Comparison of ENCODE assay signal across 26 cellular contexts in genomic region chr20:35341366-35342028, GRCh38. TPM values are rescaled to one million over a fixed set of nuclear protein-coding genes. Genes with fewer than 3 reads are reported as not detected.
DNase-seq lines count a peak whose midpoint lies in the region; ATAC-seq and TF ChIP-seq lines count a peak whose summit lies in the region.
"Had no signal": no experiment of that assay in that cellular context is flagged by ENCODE, and none has a peak within 500 bp of the region (broad histone marks: within the 10 kb centered on the region; RNA-seq: fewer than 3 reads in every experiment).

No MANE protein-coding gene starts in this region.

- WGBS in heart right ventricle, 2 donors, result 64 to 73% methylated on average over 4 of the region's 4 CpGs
- 60 to 65% methylated on average over 4 of the region's 4 CpGs for WGBS in gastroesophageal sphincter (ENCODE audit: low coverage in 1 of 2), 2 donors
- WGBS in thyroid gland, 2 donors, result 68 to 76% methylated on average over 4 of the region's 4 CpGs

- peak overlapping the region in 1 of 9 donors; percentile 44 for H3K27ac Mint-ChIP-seq in naive thymus-derived CD4-positive, alpha-beta T cell
- H3K27ac Mint-ChIP-seq: activated CD4-positive, alpha-beta T cell treated with anti-CD3 and anti-CD28 coated beads, Interleukin-2, amount 10 ng/mL, durations not matched to agents 24 days and 14 days; progenitor cell of endocrine pancreas; T-cell had no signal

- TF ChIP-seq CTCF in cardiac muscle cell (IDR thresholded peaks at IDR 0.05; ENCODE audit: low read depth, low read length) (no peak), heart right ventricle (IDR thresholded peaks at IDR 0.05) (no peak), gastroesophageal sphincter (IDR thresholded peaks at IDR 0.05) (no peak), thyroid gland (IDR thresholded peaks at IDR 0.05) (no peak)

- peaks cover 17% of the 10 kb centered on the region for H3K36me3 ChIP-seq in cardiac muscle cell
- peaks cover 0 to 52% (median 8%) of the 10 kb centered on the region in 9 donors for H3K36me3 ChIP-seq in heart right ventricle
- H3K36me3 ChIP-seq in gastroesophageal sphincter, result peaks cover 0 to 32% of the 10 kb centered on the region in 2 donors
- H3K36me3 ChIP-seq in thyroid gland, result peaks cover 0 to 9% of the 10 kb centered on the region in 2 donors
- peaks cover 0 to 37% (median 7%) of the 10 kb centered on the region in 3 experiments for H3K36me3 ChIP-seq in naive thymus-derived CD4-positive, alpha-beta T cell (ENCODE audit: control insufficient read depth in 2 of 3, insufficient read depth in 3 of 3, low read length in 3 of 3)

- intact Hi-C loops in heart right ventricle (cut with DNase I), result no loop called here
- intact Hi-C loops in thyroid gland (cut with DNase I), result no loop called here
- intact Hi-C loops in naive thymus-derived CD4-positive, alpha-beta T cell (cut with micrococcal nuclease), result loop anchor here in 1 of 2 donors (2.0 kb wide), 1 partner anchor 105 kb away; no protein-coding TSS in a partner anchor

- CTCF ChIA-PET in naive thymus-derived CD4-positive, alpha-beta T cell (lab: Charles Lee), result no interaction called here

- DNase-seq in cardiac muscle cell (ENCODE audit: low read depth in 1 of 2, low spot score in 1 of 2) (peak in 1 of 2 donors; percentile 34), heart right ventricle (no peak), astrocyte of the hippocampus (ENCODE audit: low read depth, low spot score) (peak; percentile 67), thyroid gland (no peak)
- no peak for DNase-seq in naive thymus-derived CD4-positive, alpha-beta T cell
- DNase-seq: activated CD4-positive, alpha-beta T cell treated with anti-CD3 and anti-CD28 coated beads, Interleukin-2, amount 10 ng/mL, durations not matched to agents 24 days and 14 days; activated CD8-positive, alpha-beta memory T cell treated with anti-CD3 and anti-CD28 coated beads, Interleukin-2, amount 50 U/mL, for 48 hours; activated gamma-delta T cell; anterior cingulate cortex; CD4-positive, alpha-beta memory T cell; effector memory CD8-positive, alpha-beta T cell; MV-4-11; NCI-H2081 treated with DMSO at 0.1 percent for 48 hours; NCI-H524 treated with DMSO at 0.1 percent for 48 hours; T-cell had no signal

- POLR2A ChIA-PET in naive thymus-derived CD4-positive, alpha-beta T cell (lab: Charles Lee), result no interaction called here

- H3K27ac ChIP-seq in cardiac muscle cell (peak overlapping the region; percentile 80), heart right ventricle (peak overlapping the region in 1 of 10 donors; percentile 34), gastroesophageal sphincter (peak overlapping the region in 3 of 4 donors; percentile 48 to 69 (median 52)), thyroid gland (peak overlapping the region in 2 of 3 donors; percentile 11 to 14)
- H3K27ac ChIP-seq in naive thymus-derived CD4-positive, alpha-beta T cell (ENCODE audit: low read depth, low read length), result no peak overlapping the region

- no peaks in the 10 kb centered on the region for H3K9me3 ChIP-seq in cardiac muscle cell (ENCODE audit: low read depth)
- H3K9me3 ChIP-seq in heart right ventricle, result peaks cover 0 to 7% (median 0%) of the 10 kb centered on the region in 11 donors
- H3K9me3 ChIP-seq in gastroesophageal sphincter, result no peaks in the 10 kb centered on the region
- H3K9me3 ChIP-seq in thyroid gland, result no peaks in the 10 kb centered on the region
- H3K9me3 ChIP-seq in naive thymus-derived CD4-positive, alpha-beta T cell (ENCODE audit: control insufficient read depth in 2 of 3, low read length in 3 of 3), result no peaks in the 10 kb centered on the region

- no peak for TF ChIP-seq POLR2A in gastroesophageal sphincter (IDR thresholded peaks at IDR 0.05)
- no peak for TF ChIP-seq POLR2A in thyroid gland (IDR thresholded peaks at IDR 0.05)

- ATAC-seq in heart right ventricle (no peak), gastroesophageal sphincter (no peak), GM18867 (IDR thresholded peaks at IDR 0.05; ENCODE audit: unreplicated experiment) (no peak), GM21528 (IDR thresholded peaks at IDR 0.05; ENCODE audit: low FRiP score, unreplicated experiment) (no peak)
- no peak for ATAC-seq in naive thymus-derived CD4-positive, alpha-beta T cell
- ATAC-seq: effector memory CD8-positive, alpha-beta T cell; Right ventricle myocardium inferior; T-cell had no signal

- H3K27me3 ChIP-seq in cardiac muscle cell (no peaks in the 10 kb centered on the region), heart right ventricle (no peaks in the 10 kb centered on the region), gastroesophageal sphincter (no peaks in the 10 kb centered on the region), thyroid gland (no peaks in the 10 kb centered on the region)
- H3K27me3 ChIP-seq in naive thymus-derived CD4-positive, alpha-beta T cell (ENCODE audit: control insufficient read depth in 2 of 2, insufficient read depth in 2 of 2, low read length in 2 of 2), result no peaks in the 10 kb centered on the region

- TF ChIP-seq EP300 in gastroesophageal sphincter (IDR thresholded peaks at IDR 0.05), result no peak

- H3K4me1 Mint-ChIP-seq in naive thymus-derived CD4-positive, alpha-beta T cell, result peaks cover 0 to 3% (median 0%) of the 10 kb centered on the region in 7 donors
- H3K4me1 Mint-ChIP-seq: activated CD4-positive, alpha-beta T cell treated with anti-CD3 and anti-CD28 coated beads, Interleukin-2, amount 10 ng/mL, durations not matched to agents 24 days and 14 days; CD4-positive, alpha-beta memory T cell; T-cell had no signal

- H3K9me3 Mint-ChIP-seq in naive thymus-derived CD4-positive, alpha-beta T cell, result no peaks in the 10 kb centered on the region
- H3K9me3 Mint-ChIP-seq: activated CD4-positive, alpha-beta T cell treated with anti-CD3 and anti-CD28 coated beads, Interleukin-2, amount 10 ng/mL, durations not matched to agents 24 days and 14 days; CD4-positive, alpha-beta memory T cell; effector memory CD8-positive, alpha-beta T cell; T-cell had no signal

- H3K4me3 Mint-ChIP-seq in naive thymus-derived CD4-positive, alpha-beta T cell, result no peak overlapping the region
- H3K4me3 Mint-ChIP-seq: activated CD4-positive, alpha-beta T cell treated with anti-CD3 and anti-CD28 coated beads, Interleukin-2, amount 10 ng/mL, durations not matched to agents 24 days and 14 days; CD4-positive, alpha-beta memory T cell; effector memory CD8-positive, alpha-beta T cell; T-cell had no signal

- peaks cover 4% of the 10 kb centered on the region for H3K4me1 ChIP-seq in cardiac muscle cell (ENCODE audit: low read depth)
- peaks cover 0 to 23% (median 8%) of the 10 kb centered on the region in 9 donors for H3K4me1 ChIP-seq in heart right ventricle
- H3K4me1 ChIP-seq in gastroesophageal sphincter, result peaks cover 6 to 44% (median 14%) of the 10 kb centered on the region in 3 donors
- peaks cover 2 to 8% of the 10 kb centered on the region in 2 donors for H3K4me1 ChIP-seq in thyroid gland
- H3K4me1 ChIP-seq in naive thymus-derived CD4-positive, alpha-beta T cell (ENCODE audit: control insufficient read depth in 2 of 2, insufficient read depth in 2 of 2, low read length in 2 of 2), result no peaks in the 10 kb centered on the region

- H3K4me3 ChIP-seq in cardiac muscle cell (no peak overlapping the region), heart right ventricle (no peak overlapping the region), gastroesophageal sphincter (no peak overlapping the region), thyroid gland (replicated peaks in 1 of 3) (no peak overlapping the region)
- H3K4me3 ChIP-seq in naive thymus-derived CD4-positive, alpha-beta T cell (ENCODE audit: low read length), result no peak overlapping the region
- H3K4me3 ChIP-seq: smooth muscle cell had no signal

- no peaks in the 10 kb centered on the region for H3K27me3 Mint-ChIP-seq in naive thymus-derived CD4-positive, alpha-beta T cell
- H3K27me3 Mint-ChIP-seq: activated CD4-positive, alpha-beta T cell treated with anti-CD3 and anti-CD28 coated beads, Interleukin-2, amount 10 ng/mL, durations not matched to agents 24 days and 14 days; CD4-positive, alpha-beta memory T cell; effector memory CD8-positive, alpha-beta T cell; progenitor cell of endocrine pancreas; T-cell had no signal

- H3K36me3 Mint-ChIP-seq in naive thymus-derived CD4-positive, alpha-beta T cell, result peaks cover 0 to 29% (median 14%) of the 10 kb centered on the region in 5 donors

RNA-seq across cellular contexts. Expression of gene FAM83C, which starts 49.3 kb away (rescaled TPM):
- total RNA-seq in cardiac muscle cell (0.49 TPM in 1 of 2 replicates, not detected in the other), heart right ventricle (not detected), gastroesophageal sphincter (1 to 10 TPM in 1 of 4 donors, not detected in 3; 1.4 TPM), thyroid gland (not detected)
- polyA plus RNA-seq in cardiac muscle cell (not detected in 2 replicates), heart right ventricle (under 1 TPM in 1 of 2 donors, not detected in 1; 0.03 TPM)
- total RNA-seq in naive thymus-derived CD4-positive, alpha-beta T cell, result not detected
- not detected for polyA plus RNA-seq in naive thymus-derived CD4-positive, alpha-beta T cell
- total RNA-seq: activated CD4-positive, alpha-beta T cell treated with anti-CD3 and anti-CD28 coated beads, Interleukin-2, amount 10 ng/mL, durations not matched to agents 24 days and 14 days; CD4-positive, alpha-beta memory T cell; fibroblast of villous mesenchyme; kidney epithelial cell; progenitor cell of endocrine pancreas; Right ventricle myocardium inferior; temporal lobe had no signal
- polyA plus RNA-seq: AG04450; CD4-positive, alpha-beta memory T cell; neural cell; smooth muscle cell had no signal

RNA-seq across cellular contexts. Expression of gene EIF6, which starts 56.9 kb away (rescaled TPM):
- total RNA-seq in cardiac muscle cell (80.4 and 129 TPM in 2 replicates), heart right ventricle (10 to 100 TPM; 28.2 to 57.5 (median 39.0) TPM), gastroesophageal sphincter (10 to 100 TPM; 66.0 to 92.4 (median 80.8) TPM), thyroid gland (10 to 100 TPM; 30.3 to 94.2 (median 65.7) TPM)
- polyA plus RNA-seq in cardiac muscle cell (186 and 203 TPM in 2 replicates), heart right ventricle (100 to 1,000 TPM in 1 of 2 donors, 10 to 100 TPM in 1; 33.4 to 155 TPM)
- total RNA-seq in naive thymus-derived CD4-positive, alpha-beta T cell, result 100 to 1,000 TPM in 1 of 5 experiments, 10 to 100 TPM in 4; 35.4 to 117 (median 39.9) TPM
- polyA plus RNA-seq in naive thymus-derived CD4-positive, alpha-beta T cell, result 100 to 1,000 TPM; 141 to 150 TPM
